ENCODE assay signal across 1 cellular context in the genomic region with DNA sequence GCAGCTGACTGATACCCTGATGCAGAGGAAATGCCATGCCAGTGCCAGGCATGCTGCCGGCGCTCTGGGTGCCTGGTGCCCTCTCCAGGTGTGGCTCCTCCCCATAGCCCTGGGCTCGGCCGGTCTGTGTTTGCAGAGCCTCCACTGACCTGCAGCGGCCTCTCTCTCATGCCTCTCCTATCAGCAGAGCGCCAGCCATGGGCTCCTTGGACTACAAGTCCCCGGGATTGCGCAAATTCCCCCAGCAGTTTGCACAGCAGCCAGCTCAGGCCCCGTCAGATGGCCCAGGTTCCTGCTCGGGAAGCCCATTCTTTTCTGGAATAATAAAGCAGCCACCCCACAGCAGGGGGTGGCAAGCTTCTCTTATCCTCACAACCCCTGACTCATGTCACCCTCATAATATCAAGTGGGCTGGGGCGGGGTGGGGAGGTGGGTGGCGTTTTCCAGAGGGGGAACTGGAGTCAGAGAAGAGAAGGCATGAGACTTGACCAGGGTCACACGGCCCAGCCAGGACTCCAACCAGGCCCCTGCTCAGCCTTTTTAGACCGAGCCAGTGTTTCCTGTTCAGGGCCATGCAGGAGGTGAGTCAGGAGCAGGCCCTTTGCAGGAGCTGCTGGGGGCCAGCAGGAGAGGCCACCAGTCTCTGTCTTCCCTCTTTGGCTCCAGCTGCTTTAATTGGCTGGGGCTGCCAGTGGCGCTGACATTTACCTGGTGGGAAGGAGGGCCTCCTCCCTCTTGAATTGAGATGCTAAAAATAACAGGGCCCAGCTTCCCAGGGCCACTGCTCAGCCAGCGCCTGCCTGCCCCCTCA.
TF ChIP-seq lines count a peak whose summit lies in the region.

No MANE protein-coding gene starts in this region.

TF ChIP-seq in K562, 482 proteins besides CTCF, POLR2A, EP300 and RAD21 (continued from another document and continues in another):
- TF ChIP-seq, protein P1, sequence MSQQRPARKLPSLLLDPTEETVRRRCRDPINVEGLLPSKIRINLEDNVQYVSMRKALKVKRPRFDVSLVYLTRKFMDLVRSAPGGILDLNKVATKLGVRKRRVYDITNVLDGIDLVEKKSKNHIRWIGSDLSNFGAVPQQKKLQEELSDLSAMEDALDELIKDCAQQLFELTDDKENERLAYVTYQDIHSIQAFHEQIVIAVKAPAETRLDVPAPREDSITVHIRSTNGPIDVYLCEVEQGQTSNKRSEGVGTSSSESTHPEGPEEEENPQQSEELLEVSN (IDR thresholded peaks at IDR 0.05; ENCODE audit: borderline replicate concordance in 1 of 2, extremely low read depth in 1 of 2, insufficient read depth in 1 of 2, insufficient read length in 1 of 2, low read depth in 1 of 2, low read length in 1 of 2, poor library complexity in 1 of 2, severe bottlenecking in 1 of 2): peak in 1 of 2 experiments; percentile 28
- TF ChIP-seq ATF3 (IDR thresholded peaks at IDR 0.05): peak; percentile 46; the same call in 1 of the 2 replicates
- no peak for TF ChIP-seq ATF3 (CRISPR knock-in tag; conservative IDR thresholded peaks at IDR 0.05)
- TF ChIP-seq CREM (IDR thresholded peaks at IDR 0.05; ENCODE audit: low read depth): peak; percentile 40; the same call in 1 of the 2 replicates
- TF ChIP-seq TEAD4 (IDR thresholded peaks at IDR 0.05; ENCODE audit: low read length): peak; percentile 18; the same call in 1 of the 2 replicates
- TF ChIP-seq TEAD4 (CRISPR knock-in tag; IDR thresholded peaks at IDR 0.05; ENCODE audit: borderline replicate concordance): no peak
- TF ChIP-seq FOS (IDR thresholded peaks at IDR 0.05; ENCODE audit: extremely low read depth, insufficient read length): no peak
- peak in 1 of 2 experiments; percentile 58; a peak in 2 of 4 replicates for TF ChIP-seq RCOR1 (IDR thresholded peaks at IDR 0.05; ENCODE audit: borderline replicate concordance in 1 of 2, low read depth in 2 of 2, low read length in 2 of 2)
- 0 out of 2 replicates have a peak, but pooled peaks have one; percentile 8 for TF ChIP-seq ZKSCAN1 (IDR thresholded peaks at IDR 0.05; ENCODE audit: low read depth, low read length)
- peak in 1 of 3 experiments; percentile 52 for TF ChIP-seq YY1 (IDR thresholded peaks at IDR 0.05; ENCODE audit: borderline replicate concordance in 1 of 3, control insufficient read depth in 1 of 3, extremely low read depth in 1 of 3, insufficient read depth in 3 of 3, insufficient read length in 1 of 3, insufficient replicate concordance in 2 of 3, low read depth in 1 of 3, low read length in 2 of 3)
- TF ChIP-seq RBFOX2 (IDR thresholded peaks at IDR 0.05; ENCODE audit: low read depth, low read length): 0 out of 2 replicates have a peak, but pooled peaks have one; percentile 12
- TF ChIP-seq, protein P2, sequence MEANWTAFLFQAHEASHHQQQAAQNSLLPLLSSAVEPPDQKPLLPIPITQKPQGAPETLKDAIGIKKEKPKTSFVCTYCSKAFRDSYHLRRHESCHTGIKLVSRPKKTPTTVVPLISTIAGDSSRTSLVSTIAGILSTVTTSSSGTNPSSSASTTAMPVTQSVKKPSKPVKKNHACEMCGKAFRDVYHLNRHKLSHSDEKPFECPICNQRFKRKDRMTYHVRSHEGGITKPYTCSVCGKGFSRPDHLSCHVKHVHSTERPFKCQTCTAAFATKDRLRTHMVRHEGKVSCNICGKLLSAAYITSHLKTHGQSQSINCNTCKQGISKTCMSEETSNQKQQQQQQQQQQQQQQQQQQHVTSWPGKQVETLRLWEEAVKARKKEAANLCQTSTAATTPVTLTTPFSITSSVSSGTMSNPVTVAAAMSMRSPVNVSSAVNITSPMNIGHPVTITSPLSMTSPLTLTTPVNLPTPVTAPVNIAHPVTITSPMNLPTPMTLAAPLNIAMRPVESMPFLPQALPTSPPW (CRISPR knock-in tag; IDR thresholded peaks at IDR 0.05): peak; percentile 43
- TF ChIP-seq KHSRP (IDR thresholded peaks at IDR 0.05): no peak
- no peak for TF ChIP-seq SRSF3 (IDR thresholded peaks at IDR 0.05; ENCODE audit: insufficient read depth, low read length)
- no peak for TF ChIP-seq DEAF1 (CRISPR knock-in tag; IDR thresholded peaks at IDR 0.05)
- TF ChIP-seq CTCFL (IDR thresholded peaks at IDR 0.05; ENCODE audit: borderline replicate concordance, insufficient read depth, low read depth, low read length, poor library complexity, severe bottlenecking): peak; percentile 6
- TF ChIP-seq MAX (CRISPR knock-in tag; IDR thresholded peaks at IDR 0.05): 0 out of 2 replicates have a peak, but pooled peaks have one; percentile 43
- TF ChIP-seq SMARCA4 (IDR thresholded peaks at IDR 0.05): peak; percentile 29; the same call in 1 of the 2 replicates
- TF ChIP-seq CSDE1 (IDR thresholded peaks at IDR 0.05): no peak
- TF ChIP-seq ZNF280A (IDR thresholded peaks at IDR 0.05; ENCODE audit: low read depth, partially characterized antibody): no peak
- no peak for TF ChIP-seq MLX (CRISPR knock-in tag; conservative IDR thresholded peaks at IDR 0.05)
- TF ChIP-seq RHOXF2B (CRISPR knock-in tag; conservative IDR thresholded peaks at IDR 0.05): no peak
- no peak for TF ChIP-seq GMEB1 (CRISPR knock-in tag; IDR thresholded peaks at IDR 0.05)
- peak in 1 of 2 experiments; percentile 14; a peak in 1 of 4 replicates for TF ChIP-seq NRF1 (conservative IDR thresholded peaks at IDR 0.05 in 1 of 2, IDR thresholded peaks at IDR 0.05 in 1 of 2)
- peak; percentile 66 for TF ChIP-seq DPF2 (IDR thresholded peaks at IDR 0.05)
- 0 out of 2 replicates have a peak, but pooled peaks have one; percentile 8 for TF ChIP-seq SMC3 (conservative IDR thresholded peaks at IDR 0.05; ENCODE audit: insufficient read depth, low read depth, low read length)
- TF ChIP-seq E2F1 (CRISPR knock-in tag; IDR thresholded peaks at IDR 0.05): no peak
- TF ChIP-seq CTBP1 (IDR thresholded peaks at IDR 0.05; ENCODE audit: borderline replicate concordance): peak; percentile 45; the same call in 1 of the 2 replicates
- TF ChIP-seq SPI1 (IDR thresholded peaks at IDR 0.05; ENCODE audit: borderline replicate concordance, low read depth, low read length): no peak
- peak; percentile 51 to 77; a peak in 2 of 4 replicates for TF ChIP-seq UBTF (IDR thresholded peaks at IDR 0.05; ENCODE audit: borderline replicate concordance in 1 of 2, low read depth in 2 of 2, low read length in 2 of 2)
- no peak for TF ChIP-seq MLLT1 (IDR thresholded peaks at IDR 0.05)
- TF ChIP-seq CEBPG (CRISPR knock-in tag; IDR thresholded peaks at IDR 0.05): peak; percentile 96
- TF ChIP-seq CEBPG (tag; conservative IDR thresholded peaks at IDR 0.05 in 1 of 2, IDR thresholded peaks at IDR 0.05 in 1 of 2): peak; percentile 95 to 98
- TF ChIP-seq IFI16 (CRISPR knock-in tag; IDR thresholded peaks at IDR 0.05): no peak
